14 cellular contexts compared by ENCODE assay signal in genomic region chr7:100098913-100099312, GRCh38. TPM values are rescaled to one million over a fixed set of nuclear protein-coding genes. Genes with fewer than 3 reads are reported as not detected.
DNase-seq lines count a peak whose midpoint lies in the region; ATAC-seq, FAIRE-seq and TF ChIP-seq lines count a peak whose summit lies in the region.
"Had no signal": no experiment of that assay in that cellular context is flagged by ENCODE, and none has a peak within 500 bp of the region (broad histone marks: within the 10 kb centered on the region; RNA-seq: fewer than 3 reads in every experiment).

No MANE protein-coding gene starts in this region.

- no peak for ATAC-seq in activated T-cell treated with anti-CD3 and anti-CD28 coated beads, Interleukin-2, amount 50 U/mL, for 72 hours (replicated peaks in 1 of 2)
- ATAC-seq in WTC11 (no peak), HG02970 (IDR thresholded peaks at IDR 0.05; ENCODE audit: low FRiP score, unreplicated experiment) (no peak)
- ATAC-seq in stimulated activated naive B cell treated with anti-CD40 and anti-IgM and Interleukin-4, amounts not matched to agents 10 μg/mL and 1 μg/mL and 100 μg/mL, for 72 hours (replicated peaks): no peak

- H3K4me3 Mint-ChIP-seq in activated T-cell treated with anti-CD3 and anti-CD28 coated beads, Interleukin-2, amount 50 U/mL, for 72 hours: peak overlapping the region; percentile 94 to 99
- peak overlapping the region; percentile 91 for H3K4me3 Mint-ChIP-seq in WTC11
- H3K4me3 Mint-ChIP-seq in stimulated activated naive B cell treated with anti-CD40 and anti-IgM and Interleukin-4, amounts not matched to agents 10 μg/mL and 1 μg/mL and 100 μg/mL, for 72 hours: peak overlapping the region; percentile 28 to 60

- TF ChIP-seq CTCF in WTC11 (IDR thresholded peaks at IDR 0.05): no peak

- WGBS in small intestine, 3 donors: 74 to 83% (median 78%) methylated on average over 10 of the region's 10 CpGs

- no peak for FAIRE-seq in small intestine (lab: Jason Lieb, UNC)
- FAIRE-seq: H54 had no signal

- peaks cover 61% of the 10 kb centered on the region for H3K4me1 Mint-ChIP-seq in activated T-cell treated with anti-CD3 and anti-CD28 coated beads, Interleukin-2, amount 50 U/mL, for 72 hours (ENCODE audit: low read depth)
- H3K4me1 Mint-ChIP-seq in WTC11: peaks cover 24% of the 10 kb centered on the region
- H3K4me1 Mint-ChIP-seq in stimulated activated naive B cell treated with anti-CD40 and anti-IgM and Interleukin-4, amounts not matched to agents 10 μg/mL and 1 μg/mL and 100 μg/mL, for 72 hours: peaks cover 30 to 57% of the 10 kb centered on the region in 2 donors

- no peak overlapping the region for H3K27ac ChIP-seq in iPS-20b (ENCODE audit: low read length)
- no peak overlapping the region for H3K27ac ChIP-seq in SJCRH30
- H3K27ac ChIP-seq in small intestine (ENCODE audit: low read depth in 1 of 2, low read length in 1 of 2): no peak overlapping the region
- H3K27ac ChIP-seq: suprapubic skin had no signal

- no peaks in the 10 kb centered on the region for H3K9me3 Mint-ChIP-seq in activated T-cell treated with anti-CD3 and anti-CD28 coated beads, Interleukin-2, amount 50 U/mL, for 72 hours
- no peaks in the 10 kb centered on the region for H3K9me3 Mint-ChIP-seq in WTC11
- H3K9me3 Mint-ChIP-seq in stimulated activated naive B cell treated with anti-CD40 and anti-IgM and Interleukin-4, amounts not matched to agents 10 μg/mL and 1 μg/mL and 100 μg/mL, for 72 hours: no peaks in the 10 kb centered on the region

- POLR2A ChIA-PET in WTC11 (lab: Charles Lee): interaction anchor here (3.6 kb wide), 1 partner anchor 9 kb away, joined by 41 read pairs; the partner anchor contains the start of gene COPS6

- peaks cover 32 to 54% of the 10 kb centered on the region in 2 donors for H3K36me3 Mint-ChIP-seq in activated T-cell treated with anti-CD3 and anti-CD28 coated beads, Interleukin-2, amount 50 U/mL, for 72 hours (ENCODE audit: insufficient read depth in 2 of 2)
- H3K36me3 Mint-ChIP-seq in WTC11: peaks cover 74% of the 10 kb centered on the region
- peaks cover 45 to 62% of the 10 kb centered on the region in 2 donors for H3K36me3 Mint-ChIP-seq in stimulated activated naive B cell treated with anti-CD40 and anti-IgM and Interleukin-4, amounts not matched to agents 10 μg/mL and 1 μg/mL and 100 μg/mL, for 72 hours

- H3K4me3 ChIP-seq in iPS-20b (ENCODE audit: low read length): peak overlapping the region; percentile 96; the same call in 1 of the 2 replicates
- no peak overlapping the region for H3K4me3 ChIP-seq in SJCRH30
- no peak overlapping the region for H3K4me3 ChIP-seq in small intestine (ENCODE audit: low read depth in 1 of 2, low read length in 2 of 2)

- CTCF ChIA-PET in WTC11 (lab: Charles Lee): no interaction called here

- no peak for DNase-seq in activated T-cell treated with anti-CD3 and anti-CD28 coated beads, Interleukin-2, amount 50 U/mL, for 72 hours
- DNase-seq in activated T-cell treated with anti-CD3 and anti-CD28 coated beads, Interleukin-2, amount 50 U/mL, for 48 hours: no peak
- DNase-seq in WTC11 (ENCODE audit: low spot score) (no peak), SJCRH30 (no peak), small intestine (no peak)
- no peak for DNase-seq in stimulated activated naive B cell treated with anti-CD40 and anti-IgM and Interleukin-4, amounts not matched to agents 10 μg/mL and 1 μg/mL and 100 μg/mL, for 72 hours
- DNase-seq: activated effector memory CD4-positive, alpha-beta T cell treated with Interleukin-2 at 50 U/mL for 16 hours; AML-193; NCI-H146; stimulated activated CD4-positive, alpha-beta T cell treated with anti-CD3 and anti-CD28 coated beads, Interleukin-2, amount 100 ng/mL, for 48 hours had no signal

- peaks cover 72% of the 10 kb centered on the region for H3K36me3 ChIP-seq in iPS-20b (ENCODE audit: insufficient read depth, low read depth, low read length)
- H3K36me3 ChIP-seq in SJCRH30: peaks cover 66% of the 10 kb centered on the region
- peaks cover 28 to 36% of the 10 kb centered on the region in 2 donors for H3K36me3 ChIP-seq in small intestine (ENCODE audit: control insufficient read depth in 2 of 2, insufficient read depth in 2 of 2, low read length in 2 of 2)

- H3K9ac ChIP-seq in iPS-20b (ENCODE audit: low read depth, low read length): peak overlapping the region; percentile 100; the same call in 1 of the 2 replicates

- no peaks in the 10 kb centered on the region for H3K27me3 Mint-ChIP-seq in activated T-cell treated with anti-CD3 and anti-CD28 coated beads, Interleukin-2, amount 50 U/mL, for 72 hours (ENCODE audit: low read depth)
- H3K27me3 Mint-ChIP-seq in WTC11 (ENCODE audit: low read depth): no peaks in the 10 kb centered on the region
- H3K27me3 Mint-ChIP-seq in stimulated activated naive B cell treated with anti-CD40 and anti-IgM and Interleukin-4, amounts not matched to agents 10 μg/mL and 1 μg/mL and 100 μg/mL, for 72 hours: no peaks in the 10 kb centered on the region

- no peaks in the 10 kb centered on the region for H3K27me3 ChIP-seq in iPS-20b (ENCODE audit: insufficient read depth, low read length)
- no peaks in the 10 kb centered on the region for H3K27me3 ChIP-seq in SJCRH30
- no peaks in the 10 kb centered on the region for H3K27me3 ChIP-seq in small intestine (ENCODE audit: control insufficient read depth in 2 of 2, insufficient read depth in 2 of 2, low read length in 2 of 2)
- H3K27me3 ChIP-seq: suprapubic skin had no signal

- peak overlapping the region; percentile 96 for H3K27ac Mint-ChIP-seq in activated T-cell treated with anti-CD3 and anti-CD28 coated beads, Interleukin-2, amount 50 U/mL, for 72 hours
- peak overlapping the region; percentile 84 for H3K27ac Mint-ChIP-seq in WTC11
- peak overlapping the region; percentile 75 for H3K27ac Mint-ChIP-seq in stimulated activated naive B cell treated with anti-CD40 and anti-IgM and Interleukin-4, amounts not matched to agents 10 μg/mL and 1 μg/mL and 100 μg/mL, for 72 hours

- 0 out of 2 replicates have a peak, but pooled peaks cover 2% of the 10 kb centered on the region for H3K4me1 ChIP-seq in iPS-20b (ENCODE audit: insufficient read depth, low read length)
- no peaks in the 10 kb centered on the region for H3K4me1 ChIP-seq in SJCRH30
- H3K4me1 ChIP-seq in small intestine (ENCODE audit: control insufficient read depth in 2 of 2, insufficient read depth in 1 of 2, low read depth in 1 of 2, low read length in 1 of 2): peaks cover 3 to 9% of the 10 kb centered on the region in 2 donors

- no peaks in the 10 kb centered on the region for H3K9me3 ChIP-seq in iPS-20b (ENCODE audit: insufficient read depth, low read depth, low read length)
- H3K9me3 ChIP-seq in SJCRH30 (replicated peaks): no peaks in the 10 kb centered on the region
- no peaks in the 10 kb centered on the region for H3K9me3 ChIP-seq in small intestine (ENCODE audit: control insufficient read depth, low read depth)
- H3K9me3 ChIP-seq: suprapubic skin had no signal

TF ChIP-seq in WTC11, 78 proteins besides CTCF, POLR2A, EP300 and RAD21 (continues in another document):
- TF ChIP-seq, protein P1, sequence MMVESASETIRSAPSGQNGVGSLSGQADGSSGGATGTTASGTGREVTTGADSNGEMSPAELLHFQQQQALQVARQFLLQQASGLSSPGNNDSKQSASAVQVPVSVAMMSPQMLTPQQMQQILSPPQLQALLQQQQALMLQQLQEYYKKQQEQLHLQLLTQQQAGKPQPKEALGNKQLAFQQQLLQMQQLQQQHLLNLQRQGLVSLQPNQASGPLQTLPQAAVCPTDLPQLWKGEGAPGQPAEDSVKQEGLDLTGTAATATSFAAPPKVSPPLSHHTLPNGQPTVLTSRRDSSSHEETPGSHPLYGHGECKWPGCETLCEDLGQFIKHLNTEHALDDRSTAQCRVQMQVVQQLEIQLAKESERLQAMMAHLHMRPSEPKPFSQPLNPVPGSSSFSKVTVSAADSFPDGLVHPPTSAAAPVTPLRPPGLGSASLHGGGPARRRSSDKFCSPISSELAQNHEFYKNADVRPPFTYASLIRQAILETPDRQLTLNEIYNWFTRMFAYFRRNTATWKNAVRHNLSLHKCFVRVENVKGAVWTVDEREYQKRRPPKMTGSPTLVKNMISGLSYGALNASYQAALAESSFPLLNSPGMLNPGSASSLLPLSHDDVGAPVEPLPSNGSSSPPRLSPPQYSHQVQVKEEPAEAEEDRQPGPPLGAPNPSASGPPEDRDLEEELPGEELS (CRISPR knock-in tag; IDR thresholded peaks at IDR 0.05): no peak

RNA-seq across cellular contexts. Expression of gene MCM7, which starts 2.3 kb away (rescaled TPM):
- total RNA-seq in activated T-cell treated with anti-CD3 and anti-CD28 coated beads, Interleukin-2, amount 50 U/mL, for 72 hours: 100 to 1,000 TPM; 270 to 332 TPM
- total RNA-seq in WTC11 (2021): 306 to 351 TPM (median 315 TPM) in 3 replicates
- 332 and 353 TPM in 2 replicates for total RNA-seq in SJCRH30 (2014; rRNA removed; shearing (Covaris generic))
- polyA plus RNA-seq in small intestine: 10 to 100 TPM; 35.8 to 80.2 (median 46.5) TPM

RNA-seq across cellular contexts. Expression of gene AP4M1, which starts 2.5 kb away (rescaled TPM):
- 10 to 100 TPM in 1 of 2 donors, 1 to 10 TPM in 1; 9.3 to 10.5 TPM for total RNA-seq in activated T-cell treated with anti-CD3 and anti-CD28 coated beads, Interleukin-2, amount 50 U/mL, for 72 hours
- total RNA-seq in WTC11 (2021): 16.9 to 18.0 TPM (median 17.4 TPM) in 3 replicates
- total RNA-seq in SJCRH30 (2014; rRNA removed; shearing (Covaris generic)): 9.9 and 13.9 TPM in 2 replicates
- 10 to 100 TPM; 15.7 to 20.6 (median 18.6) TPM for polyA plus RNA-seq in small intestine

RNA-seq across cellular contexts. Expression of gene COPS6, which starts 10.1 kb away (rescaled TPM):
- 10 to 100 TPM; 43.7 to 45.4 TPM for total RNA-seq in activated T-cell treated with anti-CD3 and anti-CD28 coated beads, Interleukin-2, amount 50 U/mL, for 72 hours
- 118 to 124 TPM (median 119 TPM) in 3 replicates for total RNA-seq in WTC11 (2021)
- total RNA-seq in SJCRH30 (2014; rRNA removed; shearing (Covaris generic)): 115 and 126 TPM in 2 replicates
- 10 to 100 TPM; 76.7 to 92.0 (median 84.8) TPM for polyA plus RNA-seq in small intestine

RNA-seq across cellular contexts. Expression of gene ZNF3, which starts 17.4 kb away (rescaled TPM):
- 10 to 100 TPM; 23.1 to 24.2 TPM for total RNA-seq in activated T-cell treated with anti-CD3 and anti-CD28 coated beads, Interleukin-2, amount 50 U/mL, for 72 hours
- total RNA-seq in WTC11 (2021): 38.1 to 48.3 TPM (median 39.1 TPM) in 3 replicates
- 37.1 and 44.3 TPM in 2 replicates for total RNA-seq in SJCRH30 (2014; rRNA removed; shearing (Covaris generic))
- polyA plus RNA-seq in small intestine: 10 to 100 TPM; 20.3 to 32.4 (median 21.9) TPM

RNA-seq across cellular contexts. Expression of gene TAF6, which starts 20.2 kb away (rescaled TPM):
- 10 to 100 TPM; 76.7 to 88.1 TPM for total RNA-seq in activated T-cell treated with anti-CD3 and anti-CD28 coated beads, Interleukin-2, amount 50 U/mL, for 72 hours
- 121 to 132 TPM (median 122 TPM) in 3 replicates for total RNA-seq in WTC11 (2021)
- 42.2 and 47.8 TPM in 2 replicates for total RNA-seq in SJCRH30 (2014; rRNA removed; shearing (Covaris generic))
- 10 to 100 TPM; 12.2 to 33.5 (median 20.1) TPM for polyA plus RNA-seq in small intestine

Comparison
In these comparisons a context has a peak if more than half of its experiments do, and no peak if none do; other contexts are left out.
1. H3K4me3 Mint-ChIP-seq: peak in every context shown above with its lines; median percentile 96 in activated T-cell treated with anti-CD3 and anti-CD28 coated beads, Interleukin-2, amount 50 U/mL, for 72 hours; 91 in WTC11; 44 in stimulated activated naive B cell treated with anti-CD40 and anti-IgM and Interleukin-4, amounts not matched to agents 10 μg/mL and 1 μg/mL and 100 μg/mL, for 72 hours.